Comparison of ENCODE assay signal across 27 cellular contexts in genomic region chr4:107855723-107856122, GRCh38.
"Had no signal": no experiment of that assay in that cellular context is flagged by ENCODE, and none has a peak within 500 bp of the region (broad histone marks: within the 10 kb centered on the region; RNA-seq: fewer than 3 reads in every experiment).

No MANE protein-coding gene starts in this region.

- H3K36me3 Mint-ChIP-seq: activated naive CD8-positive, alpha-beta T cell treated with anti-CD3 and anti-CD28 coated beads for 36 hours; brain; natural killer cell treated with Interleukin-12 subunit alpha and Interleukin-12 subunit beta and Interleukin-15 and Interleukin-18, amount 100 ng/mL, for 72 hours had no signal

- H3K27me3 ChIP-seq: ascending aorta, cardiac muscle cell, vagina had no signal

- H3K4me1 Mint-ChIP-seq: activated naive CD8-positive, alpha-beta T cell treated with anti-CD3 and anti-CD28 coated beads for 36 hours had no signal

- DNase-seq: activated CD4-positive, alpha-beta T cell treated with anti-CD3 and anti-CD28 coated beads for 48 hours; activated CD4-positive, alpha-beta T cell treated with anti-CD3 and anti-CD28 coated beads, Interleukin-2, amount 50 U/mL, for 48 hours; activated CD8-positive, alpha-beta memory T cell treated with anti-CD3 and anti-CD28 coated beads for 24 hours; activated effector memory CD4-positive, alpha-beta T cell treated with anti-CD3 and anti-CD28 coated beads, Interleukin-2, amount 50 U/mL, for 16 hours; activated naive CD4-positive, alpha-beta T cell treated with anti-CD3 and anti-CD28 coated beads for 36 hours; activated naive CD8-positive, alpha-beta T cell treated with anti-CD3 and anti-CD28 coated beads for 36 hours; cortex of kidney; effector memory CD8-positive, alpha-beta T cell; foreskin fibroblast; lower lobe of right lung; mesendoderm; mucosa of descending colon; retina; stimulated activated CD4-positive, alpha-beta T cell treated with anti-CD3 and anti-CD28 coated beads, Interleukin-12 subunit alpha, Interleukin-12 subunit beta, amount 100 ng/mL, for 4 hours; stimulated activated CD4-positive, alpha-beta T cell treated with anti-CD3 and anti-CD28 coated beads, Interleukin-4, amount 100 ng/mL, for 1 hour; trophoblast cell had no signal

- H3K9me3 ChIP-seq: ascending aorta, lower lobe of right lung, mucosa of descending colon, thoracic aorta, vagina had no signal

- H3K4me3 Mint-ChIP-seq: activated naive CD4-positive, alpha-beta T cell treated with anti-CD3 and anti-CD28 coated beads for 36 hours; activated naive CD8-positive, alpha-beta T cell treated with anti-CD3 and anti-CD28 coated beads for 36 hours; activated T-helper 1 cell treated with anti-CD3 and anti-CD28 coated beads, Interleukin-12 subunit alpha, Interleukin-12 subunit beta, Interleukin-2, Interleukin-4 antibody, amounts not matched to agents 30 ng/mL and 10 ng/mL and 1 ng/mL, durations not matched to agents 14 hours and 24 hours and 36 hours; brain; effector memory CD8-positive, alpha-beta T cell; natural killer cell treated with Interleukin-12 subunit alpha and Interleukin-12 subunit beta and Interleukin-15 and Interleukin-18, amount 100 ng/mL, for 72 hours; stimulated activated naive CD8-positive, alpha-beta T cell treated with anti-CD3 and anti-CD28 coated beads, Interleukin-15, Interleukin-2, amounts not matched to agents 100 ng/mL and 50 ng/mL, for 24 hours had no signal

- H3K9me3 Mint-ChIP-seq: activated naive CD4-positive, alpha-beta T cell treated with anti-CD3 and anti-CD28 coated beads for 36 hours; activated naive CD8-positive, alpha-beta T cell treated with anti-CD3 and anti-CD28 coated beads for 36 hours; activated T-helper 1 cell treated with anti-CD3 and anti-CD28 coated beads, Interleukin-12 subunit alpha, Interleukin-12 subunit beta, Interleukin-2, Interleukin-4 antibody, amounts not matched to agents 30 ng/mL and 10 ng/mL and 1 ng/mL, durations not matched to agents 14 hours and 24 hours and 36 hours; brain; effector memory CD8-positive, alpha-beta T cell; natural killer cell treated with Interleukin-12 subunit alpha and Interleukin-12 subunit beta and Interleukin-15 and Interleukin-18, amount 100 ng/mL, for 72 hours; stimulated activated naive CD8-positive, alpha-beta T cell treated with anti-CD3 and anti-CD28 coated beads, Interleukin-15, Interleukin-2, amounts not matched to agents 100 ng/mL and 50 ng/mL, for 24 hours had no signal

- H3K36me3 ChIP-seq: cardiac muscle cell, thoracic aorta had no signal

- H3K27me3 Mint-ChIP-seq: progenitor cell of endocrine pancreas had no signal

- H3K27ac ChIP-seq: ascending aorta, cardiac muscle cell, lower lobe of right lung, SK-N-MC, thoracic aorta had no signal

- H3K27ac Mint-ChIP-seq: activated naive CD4-positive, alpha-beta T cell treated with anti-CD3 and anti-CD28 coated beads for 36 hours; activated naive CD8-positive, alpha-beta T cell treated with anti-CD3 and anti-CD28 coated beads for 36 hours; activated T-helper 1 cell treated with anti-CD3 and anti-CD28 coated beads, Interleukin-12 subunit alpha, Interleukin-12 subunit beta, Interleukin-2, Interleukin-4 antibody, amounts not matched to agents 30 ng/mL and 10 ng/mL and 1 ng/mL, durations not matched to agents 14 hours and 24 hours and 36 hours; brain; effector memory CD8-positive, alpha-beta T cell; natural killer cell treated with Interleukin-12 subunit alpha and Interleukin-12 subunit beta and Interleukin-15 and Interleukin-18, amount 100 ng/mL, for 72 hours; progenitor cell of endocrine pancreas; stimulated activated naive CD8-positive, alpha-beta T cell treated with anti-CD3 and anti-CD28 coated beads, Interleukin-15, Interleukin-2, amounts not matched to agents 100 ng/mL and 50 ng/mL, for 24 hours had no signal

- H3K4me3 ChIP-seq: ascending aorta, cardiac muscle cell, lower lobe of right lung, mucosa of descending colon, SK-N-MC, thoracic aorta, vagina had no signal

- H3K4me1 ChIP-seq: lower lobe of right lung had no signal

- ATAC-seq: activated CD4-positive, CD25-positive, alpha-beta regulatory T cell treated with anti-CD3 and anti-CD28 coated beads, Interleukin-2, amount 50 U/mL, for 24 hours; effector memory CD8-positive, alpha-beta T cell; lower lobe of right lung; mucosa of descending colon; natural killer cell treated with Interleukin-12 subunit alpha and Interleukin-12 subunit beta and Interleukin-15 and Interleukin-18, amount 100 ng/mL, for 72 hours had no signal
